In genomic region chr20:22088882-22089281, GRCh38 we compare ENCODE assay signal across 29 cellular contexts.
"Had no signal": no experiment of that assay in that cellular context is flagged by ENCODE, and none has a peak within 500 bp of the region (broad histone marks: within the 10 kb centered on the region; RNA-seq: fewer than 3 reads in every experiment).

No MANE protein-coding gene starts in this region.

- H3K4me1 ChIP-seq: colonic mucosa, esophagus muscularis mucosa, esophagus squamous epithelium, foreskin keratinocyte, gastrocnemius medialis, gastroesophageal sphincter, heart left ventricle, heart right ventricle had no signal

- ATAC-seq: effector memory CD8-positive, alpha-beta T cell; esophagus mucosa; foreskin keratinocyte; gastrocnemius medialis; gastroesophageal sphincter; heart left ventricle; heart right ventricle had no signal

- H3K9me3 ChIP-seq: colonic mucosa had no signal

- H3K27ac ChIP-seq: colonic mucosa, coronary artery, dorsolateral prefrontal cortex, epithelial cell of prostate, esophagus muscularis mucosa, esophagus squamous epithelium, foreskin keratinocyte, gastrocnemius medialis, gastroesophageal sphincter, heart left ventricle, heart right ventricle had no signal

- H3K36me3 ChIP-seq: colonic mucosa, esophagus muscularis mucosa, esophagus squamous epithelium, gastrocnemius medialis, gastroesophageal sphincter, heart left ventricle, heart right ventricle had no signal

- DNase-seq: colonic mucosa; cortex of kidney; dermis blood vessel endothelial cell; dorsolateral prefrontal cortex; effector CD4-positive, alpha-beta T cell; effector CD8-positive, alpha-beta T cell; effector memory CD4-positive, alpha-beta T cell; effector memory CD8-positive, alpha-beta T cell; endodermal cell; erythroblast; esophagus squamous epithelium; foreskin fibroblast; foreskin keratinocyte; foreskin melanocyte; gastrocnemius medialis; glutamatergic neuron; head of caudate nucleus; heart left ventricle; heart right ventricle had no signal

- FAIRE-seq: colon, endometrium, endothelial cell of umbilical vein, frontal cortex had no signal

- H3K27me3 Mint-ChIP-seq: dendritic cell treated with granulocyte-macrophage colony-stimulating factor and Interleukin-4, amounts not matched to agents 40 ng/mL and 50 ng/mL, for 4 days; effector memory CD8-positive, alpha-beta T cell had no signal

- H3K4me3 ChIP-seq: colonic mucosa, coronary artery, dorsolateral prefrontal cortex, esophagus muscularis mucosa, esophagus squamous epithelium, gastrocnemius medialis, gastroesophageal sphincter, heart left ventricle, heart right ventricle had no signal

- H3K4me3 Mint-ChIP-seq: dendritic cell treated with granulocyte-macrophage colony-stimulating factor and Interleukin-4, amounts not matched to agents 40 ng/mL and 50 ng/mL, for 4 days; effector memory CD8-positive, alpha-beta T cell; endodermal cell had no signal

- H3K4me1 Mint-ChIP-seq: endodermal cell had no signal

- H3K27me3 ChIP-seq: colonic mucosa, dorsolateral prefrontal cortex, esophagus muscularis mucosa, esophagus squamous epithelium, foreskin keratinocyte, gastrocnemius medialis, gastroesophageal sphincter, heart left ventricle, heart right ventricle had no signal

- H3K27ac Mint-ChIP-seq: dendritic cell treated with granulocyte-macrophage colony-stimulating factor and Interleukin-4, amounts not matched to agents 40 ng/mL and 50 ng/mL, for 4 days; effector memory CD8-positive, alpha-beta T cell; endodermal cell had no signal
